In the genomic region with DNA sequence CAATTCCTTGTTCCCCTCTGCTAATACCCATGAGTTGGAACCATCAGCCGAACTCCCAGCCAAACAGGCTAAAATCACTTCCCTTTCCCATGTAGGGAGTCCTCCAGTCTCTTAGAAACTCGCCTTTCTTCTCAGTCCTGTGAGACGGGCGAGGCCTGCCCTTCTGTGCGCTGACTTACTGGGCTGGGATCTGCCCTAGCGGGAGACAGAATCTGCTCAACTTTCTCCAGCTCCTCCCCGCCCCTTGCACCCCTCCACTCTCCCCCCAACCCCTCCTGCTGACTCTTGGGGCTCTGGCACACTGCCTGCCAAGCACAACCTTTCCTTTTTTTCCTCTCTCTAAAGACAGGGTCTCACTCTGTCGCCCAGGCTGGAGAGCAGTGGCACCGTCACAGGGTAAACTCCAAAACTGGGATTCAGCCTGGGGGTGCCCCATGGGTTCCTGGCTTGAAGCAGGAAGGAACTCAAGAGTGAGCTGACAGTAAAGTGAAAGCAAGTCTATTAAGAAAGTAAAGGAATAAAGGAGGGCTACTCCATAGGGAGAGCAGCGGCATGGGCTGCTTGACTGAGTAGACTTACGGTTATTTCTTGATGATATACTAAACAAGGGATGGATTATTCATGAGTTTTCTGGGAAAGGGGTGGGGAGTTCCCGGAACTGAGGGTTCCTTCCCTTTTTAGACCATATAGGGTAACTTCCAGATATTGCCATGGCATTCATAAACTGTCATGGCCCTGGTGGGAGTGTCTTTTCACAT, we compare ENCODE assay signal across 11 cellular contexts. TPM values are rescaled to one million over a fixed set of nuclear protein-coding genes. Genes with fewer than 3 reads are reported as not detected.
DNase-seq lines count a peak whose midpoint lies in the region; ATAC-seq and TF ChIP-seq lines count a peak whose summit lies in the region.
"Had no signal": no experiment of that assay in that cellular context is flagged by ENCODE, and none has a peak within 500 bp of the region (broad histone marks: within the 10 kb centered on the region; RNA-seq: fewer than 3 reads in every experiment).

No MANE protein-coding gene starts in this region.

- DNase-seq in NT2/D1 (ENCODE audit: low read depth, low spot score): no peak
- DNase-seq in endodermal cell: peak; percentile 76
- DNase-seq in lung (ENCODE audit: low spot score): peak; percentile 63
- DNase-seq in superior temporal gyrus (ENCODE audit: extremely low spot score): peak; percentile 38
- DNase-seq in SHP77 (lab: John Stamatoyannopoulos, UW): no peak
- no peak for DNase-seq in stimulated activated naive CD8-positive, alpha-beta T cell treated with anti-CD3 and anti-CD28 coated beads, Interleukin-15, amount 100 ng/mL, for 72 hours
- DNase-seq: activated CD4-positive, alpha-beta memory T cell treated with anti-CD3 and anti-CD28 coated beads, Interleukin-2, amount 10 ng/mL, durations not matched to agents 7 days and 5 days; PC-9 had no signal

- H3K27me3 ChIP-seq in NT2/D1 (ENCODE audit: insufficient read depth, insufficient read length): no peaks in the 10 kb centered on the region
- no peaks in the 10 kb centered on the region for H3K27me3 ChIP-seq in endodermal cell (ENCODE audit: control insufficient read depth, insufficient read depth, low read length, poor library complexity, severe bottlenecking)
- H3K27me3 ChIP-seq in lung (ENCODE audit: control insufficient read depth, insufficient read depth): no peaks in the 10 kb centered on the region

- 62 to 85% methylated on average over 5 to 12 of the region's 12 CpGs for whole genome bisulfite sequencing in endodermal cell (ENCODE audit: insufficient coverage in 1 of 2, insufficient read length in 1 of 2), 2 experiments
- 24 to 40% methylated on average over 12 of the region's 12 CpGs for WGBS in lung, 2 donors

- no peaks in the 10 kb centered on the region for H3K9me3 ChIP-seq in NT2/D1 (ENCODE audit: insufficient read depth, low read length)
- H3K9me3 ChIP-seq in endodermal cell (ENCODE audit: control insufficient read depth, low read length): no peaks in the 10 kb centered on the region
- H3K9me3 ChIP-seq in lung (ENCODE audit: control insufficient read depth in 2 of 2, insufficient read depth in 1 of 2, low read length in 1 of 2): no peaks in the 10 kb centered on the region

- peak overlapping the region; percentile 66 for H3K27ac Mint-ChIP-seq in endodermal cell
- no peak overlapping the region for H3K27ac Mint-ChIP-seq in stimulated activated naive CD8-positive, alpha-beta T cell treated with anti-CD3 and anti-CD28 coated beads, Interleukin-15, amount 100 ng/mL, for 72 hours
- H3K27ac Mint-ChIP-seq: activated CD4-positive, alpha-beta memory T cell treated with anti-CD3 and anti-CD28 coated beads, Interleukin-2, amount 10 ng/mL, durations not matched to agents 7 days and 5 days had no signal

- H3K4me1 ChIP-seq in NT2/D1 (ENCODE audit: insufficient read depth, insufficient read length): peaks cover 5% of the 10 kb centered on the region
- H3K4me1 ChIP-seq in endodermal cell (ENCODE audit: control insufficient read depth, insufficient read depth, low read length): peaks cover 11% of the 10 kb centered on the region
- H3K4me1 ChIP-seq in lung (ENCODE audit: control insufficient read depth in 2 of 2, insufficient read depth in 2 of 2, low read length in 2 of 2): no peaks in the 10 kb centered on the region

- no peaks in the 10 kb centered on the region for H3K9me3 Mint-ChIP-seq in endodermal cell
- H3K9me3 Mint-ChIP-seq in stimulated activated naive CD8-positive, alpha-beta T cell treated with anti-CD3 and anti-CD28 coated beads, Interleukin-15, amount 100 ng/mL, for 72 hours: no peaks in the 10 kb centered on the region
- H3K9me3 Mint-ChIP-seq: activated CD4-positive, alpha-beta memory T cell treated with anti-CD3 and anti-CD28 coated beads, Interleukin-2, amount 10 ng/mL, durations not matched to agents 7 days and 5 days; central memory CD8-positive, alpha-beta T cell had no signal

- no peak overlapping the region for H3K4me3 Mint-ChIP-seq in endodermal cell
- no peak overlapping the region for H3K4me3 Mint-ChIP-seq in stimulated activated naive CD8-positive, alpha-beta T cell treated with anti-CD3 and anti-CD28 coated beads, Interleukin-15, amount 100 ng/mL, for 72 hours
- H3K4me3 Mint-ChIP-seq: activated CD4-positive, alpha-beta memory T cell treated with anti-CD3 and anti-CD28 coated beads, Interleukin-2, amount 10 ng/mL, durations not matched to agents 7 days and 5 days; central memory CD8-positive, alpha-beta T cell had no signal

- no peak for TF ChIP-seq CTCF in endodermal cell (conservative IDR thresholded peaks at IDR 0.05)
- TF ChIP-seq CTCF in lung (IDR thresholded peaks at IDR 0.05; ENCODE audit: control extremely low read depth, extremely low read depth): no peak

- H3K4me1 Mint-ChIP-seq in endodermal cell: peaks cover 29% of the 10 kb centered on the region
- H3K4me1 Mint-ChIP-seq in stimulated activated naive CD8-positive, alpha-beta T cell treated with anti-CD3 and anti-CD28 coated beads, Interleukin-15, amount 100 ng/mL, for 72 hours: peaks cover 9% of the 10 kb centered on the region

- peak overlapping the region; percentile 96 for H3K27ac ChIP-seq in endodermal cell (ENCODE audit: low read depth, low read length)
- H3K27ac ChIP-seq in lung (ENCODE audit: low read depth in 1 of 2, low read length in 1 of 2): peak overlapping the region in 1 of 2 donors; percentile 71
- H3K27ac ChIP-seq: PC-9 had no signal

- H3K27me3 Mint-ChIP-seq in endodermal cell (ENCODE audit: insufficient read depth): no peaks in the 10 kb centered on the region
- peaks cover 59% of the 10 kb centered on the region for H3K27me3 Mint-ChIP-seq in stimulated activated naive CD8-positive, alpha-beta T cell treated with anti-CD3 and anti-CD28 coated beads, Interleukin-15, amount 100 ng/mL, for 72 hours

- H3K9ac ChIP-seq in NT2/D1 (ENCODE audit: insufficient read length, low read depth) (peak overlapping the region; percentile 10), endodermal cell (ENCODE audit: extremely low read depth, low read length, poor library complexity, severe bottlenecking) (no peak overlapping the region)

- no peaks in the 10 kb centered on the region for H3K36me3 Mint-ChIP-seq in endodermal cell (ENCODE audit: low read depth)

- ATAC-seq in lung (ENCODE audit: insufficient read depth, low FRiP score) (no peak), GM21825 (IDR thresholded peaks at IDR 0.05; ENCODE audit: unreplicated experiment) (no peak), GM21528 (IDR thresholded peaks at IDR 0.05; ENCODE audit: low FRiP score, unreplicated experiment) (no peak)
- no peak for ATAC-seq in stimulated activated naive CD8-positive, alpha-beta T cell treated with anti-CD3 and anti-CD28 coated beads, Interleukin-15, amount 100 ng/mL, for 72 hours

- no peaks in the 10 kb centered on the region for H3K36me3 ChIP-seq in NT2/D1 (ENCODE audit: insufficient read depth, insufficient read length, low read length)
- no peaks in the 10 kb centered on the region for H3K36me3 ChIP-seq in endodermal cell (ENCODE audit: control insufficient read depth, insufficient read depth, low read length)
- H3K36me3 ChIP-seq in lung (ENCODE audit: control insufficient read depth in 2 of 2, insufficient read depth in 2 of 2, low read length in 2 of 2): no peaks in the 10 kb centered on the region

- H3K4me3 ChIP-seq in NT2/D1 (ENCODE audit: insufficient read length, low read depth) (no peak overlapping the region), endodermal cell (ENCODE audit: low read length) (no peak overlapping the region), lung (no peak overlapping the region)
- H3K4me3 ChIP-seq: PC-9 had no signal

RNA-seq across cellular contexts. Expression of a gene that starts 53.1 kb away (rescaled TPM):
- total RNA-seq in endodermal cell (10 to 100 TPM; 19.8 to 41.8 TPM), lung (10 to 100 TPM in 1 of 2 donors, 1 to 10 TPM in 1; 7.9 to 30.2 TPM)
- 29.6 TPM for polyA plus RNA-seq in endodermal cell (2013, experiment 1 of 2)
- 23.9 TPM for polyA plus RNA-seq in endodermal cell (2013, experiment 2 of 2)
- polyA plus RNA-seq in lung: 1 to 10 TPM; 4.9 to 8.8 TPM

Comparison
In these comparisons a context has a peak if more than half of its experiments do, and no peak if none do; other contexts are left out.
1. DNase-seq: peak in endodermal cell (single experiment), lung (single experiment) and superior temporal gyrus (single experiment); none in NT2/D1 (single experiment), SHP77 (0 of 2) and stimulated activated naive CD8-positive, alpha-beta T cell treated with anti-CD3 and anti-CD28 coated beads, Interleukin-15, amount 100 ng/mL, for 72 hours (0 of 2).